8 cellular contexts compared by ENCODE assay signal in the genomic region with DNA sequence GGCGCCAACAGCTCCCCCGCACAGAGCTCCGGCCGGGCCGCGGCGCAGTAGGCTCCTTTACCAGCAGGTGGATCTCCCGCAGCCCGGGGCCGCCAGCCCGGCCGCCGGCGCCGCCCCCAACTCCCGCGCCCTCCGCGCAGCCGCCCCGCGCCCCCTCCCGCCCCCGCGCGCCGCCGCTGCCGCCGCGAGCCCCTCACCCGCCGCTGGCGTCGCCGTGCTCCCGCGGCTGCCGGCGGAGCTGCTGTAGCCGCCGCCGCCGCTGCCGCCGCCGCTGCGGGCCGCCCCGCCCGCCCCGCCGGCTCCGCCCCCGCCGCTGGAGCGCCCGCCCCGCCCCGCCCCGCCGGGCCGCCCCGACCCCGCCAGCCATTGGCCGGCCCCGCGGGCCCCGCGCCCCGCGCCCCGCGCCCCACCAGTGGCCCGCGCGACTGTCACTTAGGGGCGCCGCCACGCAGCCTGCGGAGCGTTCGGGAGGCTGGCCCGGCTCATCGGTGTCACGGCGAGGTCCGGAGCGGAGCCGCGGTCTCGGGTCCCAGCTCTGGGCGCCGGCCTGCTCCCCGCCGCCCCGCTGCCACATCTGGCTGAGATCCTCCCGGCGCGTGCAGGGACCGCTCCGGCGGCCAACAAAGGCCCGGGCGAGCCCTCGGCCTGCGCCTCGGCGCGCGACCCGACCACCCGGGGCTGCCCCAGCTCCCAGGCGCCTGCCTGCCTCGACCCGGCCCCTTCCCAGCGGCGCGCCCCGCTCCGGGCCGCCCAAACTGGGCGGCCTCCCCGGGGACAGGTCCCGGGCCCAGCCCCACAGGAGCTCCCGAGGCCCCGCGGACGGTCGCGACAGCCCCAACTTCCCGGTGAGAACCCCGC. TPM values are rescaled to one million over a fixed set of nuclear protein-coding genes. Genes with fewer than 3 reads are reported as not detected.
A peak's percentile ranks its signal among the peaks of the same experiment; 100 is the strongest.
DNase-seq lines count a peak whose midpoint lies in the region; ATAC-seq and TF ChIP-seq lines count a peak whose summit lies in the region.

A gene (minus strand): TSS at position 282 of the 858 bp plus-strand sequence. CDS start 4,800 bp downstream, outside the sequence.

- H3K4me3 ChIP-seq in SJCRH30 (peak within 1 kb of the TSS; percentile 59), ovary (peak within 1 kb of the TSS; percentile 88), thymus (ENCODE audit: low read length) (peak within 1 kb of the TSS; percentile 79)

- no peak for TF ChIP-seq POLR2A in ovary (IDR thresholded peaks at IDR 0.05)

- H3K27ac ChIP-seq in C4-2B (peak within 1 kb of the TSS; percentile 43), SJCRH30 (no peak within 1 kb of the TSS), ovary (peak within 1 kb of the TSS; percentile 64 to 72), thymus (ENCODE audit: low read depth) (peak within 1 kb of the TSS; percentile 96)

- intact Hi-C loops in ovary (cut with DNase I): loop anchor here in 1 of 4 donors (5.0 kb wide), 1 partner anchor 91 kb away; no protein-coding TSS in a partner anchor

- DNase-seq in SJCRH30 (peak; percentile 10 to 25), glomerular visceral epithelial cell (ENCODE audit: extremely low spot score) (peak; percentile 49), ovary (peak; percentile 47 to 76 (median 70))
- DNase-seq in activated naive CD4-positive, alpha-beta T cell treated with Interleukin-2 at 50 U/mL for 16 hours: peak; percentile 81

- no peak for TF ChIP-seq EP300 in ovary (IDR thresholded peaks at IDR 0.05)

- no peak; the same call in 1 of the 2 replicates for TF ChIP-seq CTCF in C4-2B (conservative IDR thresholded peaks at IDR 0.05)
- TF ChIP-seq CTCF in ovary (IDR thresholded peaks at IDR 0.05): peak in 1 of 3 donors; percentile 16

- 0 to 2% (median 1%) methylated on average over 13 to 130 of the region's 133 CpGs for WGBS in ovary, 3 donors
- WGBS in thymus: under 1% methylated on average over 132 of the region's 133 CpGs

- 0 out of 2 replicates have a peak, but pooled peaks cover 7% of the 10 kb centered on the region for H3K27me3 ChIP-seq in SJCRH30
- no peaks in the 10 kb centered on the region for H3K27me3 ChIP-seq in ovary
- no peaks in the 10 kb centered on the region for H3K27me3 ChIP-seq in thymus (ENCODE audit: control insufficient read depth, insufficient read depth)

- H3K4me1 ChIP-seq in SJCRH30: no peaks in the 10 kb centered on the region
- no peaks in the 10 kb centered on the region for H3K4me1 ChIP-seq in ovary (ENCODE audit: insufficient read depth)
- peaks cover 23% of the 10 kb centered on the region for H3K4me1 ChIP-seq in thymus (ENCODE audit: control insufficient read depth, insufficient read depth, low read length)

- H3K36me3 ChIP-seq in SJCRH30 (no peaks in the 10 kb centered on the region), ovary (no peaks in the 10 kb centered on the region), thymus (ENCODE audit: control insufficient read depth, insufficient read depth) (peaks cover 3% of the 10 kb centered on the region)

- peak; percentile 83 for ATAC-seq in GM19035 (IDR thresholded peaks at IDR 0.05; ENCODE audit: unreplicated experiment)
- peak; percentile 85 for ATAC-seq in HG03354 (IDR thresholded peaks at IDR 0.05; ENCODE audit: poor library complexity, severe bottlenecking, unreplicated experiment)

- no peaks in the 10 kb centered on the region for H3K9me3 ChIP-seq in SJCRH30 (replicated peaks)
- no peaks in the 10 kb centered on the region for H3K9me3 ChIP-seq in ovary
- H3K9me3 ChIP-seq in thymus (ENCODE audit: control insufficient read depth): no peaks in the 10 kb centered on the region

RNA-seq across cellular contexts. Expression of the gene that starts here (rescaled TPM):
- 0.08 and 0.13 TPM in 2 replicates for total RNA-seq in SJCRH30 (2014; rRNA removed; shearing (Covaris generic))
- 10 to 100 TPM in 5 of 7 donors, 1 to 10 TPM in 2; 8.3 to 14.7 (median 13.6) TPM for total RNA-seq in ovary
- 1 to 10 TPM; 3.9 to 9.5 TPM for polyA plus RNA-seq in ovary
- polyA plus RNA-seq in thymus: 24.4 TPM

Comparison
In these comparisons a context has a peak if more than half of its experiments do, and no peak if none do; other contexts are left out.
1. Peak in DNase-seq and H3K4me3 ChIP-seq in SJCRH30; RNA of the gene not detected or under 1 TPM.
2. DNase-seq: peak in every context shown above with its lines; median percentile 81 in activated naive CD4-positive, alpha-beta T cell treated with Interleukin-2 at 50 U/mL for 16 hours; 70 in ovary; 49 in glomerular visceral epithelial cell; 18 in SJCRH30.